In genomic region chr20:44017905-44018683, GRCh38 we compare ENCODE assay signal across 9 cellular contexts.
DNase-seq lines count a peak whose midpoint lies in the region; ATAC-seq and TF ChIP-seq lines count a peak whose summit lies in the region.
"Had no signal": no experiment of that assay in that cellular context is flagged by ENCODE, and none has a peak within 500 bp of the region (broad histone marks: within the 10 kb centered on the region; RNA-seq: fewer than 3 reads in every experiment).

No MANE protein-coding gene starts in this region.

- H2AFZ ChIP-seq in neuronal stem cell (ENCODE audit: low read length) = no peak overlapping the region

- H3K27me3 ChIP-seq in neuronal stem cell (ENCODE audit: control insufficient read depth in 3 of 3, insufficient read depth in 3 of 3, low read depth in 1 of 3, low read length in 3 of 3) = no peaks in the 10 kb centered on the region

- H3K4ac ChIP-seq in neuronal stem cell (ENCODE audit: low read length) = no peak overlapping the region

- in situ Hi-C loops in GM13976 (cut with MboI; ENCODE audit: low sequenced_read_pairs, unreplicated experiment) = no loop called here

- TF ChIP-seq CTCF in GM13976 (IDR thresholded peaks at IDR 0.05; ENCODE audit: borderline replicate concordance, control extremely low read depth, extremely low read depth, insufficient read depth, missing control alignments) = no peak

- H3K18ac ChIP-seq in neuronal stem cell (ENCODE audit: low read length) = no peak overlapping the region

- no peak overlapping the region for H2BK12ac ChIP-seq in neuronal stem cell (ENCODE audit: low read length)

- H3K36me3 Mint-ChIP-seq in activated naive CD4-positive, alpha-beta T cell treated with anti-CD3 and anti-CD28 coated beads, Interleukin-2, amount 50 U/mL, for 24 hours = no peaks in the 10 kb centered on the region

- no peak overlapping the region for H3K9ac ChIP-seq in neuronal stem cell (ENCODE audit: low read depth, low read length, poor library complexity)

- WGBS in urinary bladder = 23% methylated on average over 14 of the region's 14 CpGs
- WGBS in neuronal stem cell (ENCODE audit: extremely low coverage in 2 of 2, insufficient read length in 2 of 2, insufficient replicate concordance in 1 of 2), 2 donors = no CpG with 5 or more reads among the region's 14 CpGs

- no peak overlapping the region for H3K4me3 ChIP-seq in urinary bladder (ENCODE audit: low read depth, low read length)
- no peak overlapping the region for H3K4me3 ChIP-seq in neuronal stem cell (ENCODE audit: low read length in 2 of 2)

- intact Hi-C loops in left cardiac atrium (cut with DNase I) = no loop called here

- no peak overlapping the region for H3K14ac ChIP-seq in neuronal stem cell (ENCODE audit: low read length)

- no peak overlapping the region for H4K8ac ChIP-seq in neuronal stem cell (ENCODE audit: low read depth, low read length)

- no peak overlapping the region for H2AK5ac ChIP-seq in neuronal stem cell (ENCODE audit: low read depth, low read length)

- H3K36me3 ChIP-seq in urinary bladder (ENCODE audit: insufficient read depth) (no peaks in the 10 kb centered on the region), neuronal stem cell (replicated peaks in 1 of 2; ENCODE audit: control insufficient read depth in 2 of 2, insufficient read depth in 2 of 2, low read length in 2 of 2) (no peaks in the 10 kb centered on the region)

- H3K9me3 ChIP-seq in neuronal stem cell (replicated peaks in 1 of 2; ENCODE audit: control insufficient read depth in 2 of 2, insufficient read depth in 1 of 2, low read depth in 1 of 2, low read length in 2 of 2) = no peaks in the 10 kb centered on the region

- H2BK15ac ChIP-seq in neuronal stem cell (ENCODE audit: low read length) = no peak overlapping the region

- H3K27ac ChIP-seq in urinary bladder (ENCODE audit: low read depth) (peak overlapping the region; percentile 26), neuronal stem cell (replicated peaks; ENCODE audit: low read length) (no peak overlapping the region)

- ATAC-seq in left cardiac atrium = peak; percentile 43 to 86
- no peak for ATAC-seq in HG02588 (IDR thresholded peaks at IDR 0.05; ENCODE audit: unreplicated experiment)

- H3K27ac Mint-ChIP-seq in activated naive CD4-positive, alpha-beta T cell treated with anti-CD3 and anti-CD28 coated beads, Interleukin-2, amount 50 U/mL, for 24 hours = peak overlapping the region; percentile 59
- H3K27ac Mint-ChIP-seq: B cell had no signal

- no peak overlapping the region for H3K4me3 Mint-ChIP-seq in activated naive CD4-positive, alpha-beta T cell treated with anti-CD3 and anti-CD28 coated beads, Interleukin-2, amount 50 U/mL, for 24 hours
- H3K4me3 Mint-ChIP-seq: B cell had no signal

- no peak overlapping the region for H3K4me2 ChIP-seq in neuronal stem cell (ENCODE audit: insufficient read depth, low read length, poor library complexity, severe bottlenecking)

- H3K4me1 ChIP-seq in urinary bladder (ENCODE audit: insufficient read depth) (peaks cover 4% of the 10 kb centered on the region), neuronal stem cell (ENCODE audit: control insufficient read depth in 2 of 2, insufficient read depth in 1 of 2, low read depth in 1 of 2, low read length in 2 of 2) (peaks cover 0 to 7% of the 10 kb centered on the region in 2 donors)

- H2BK5ac ChIP-seq in neuronal stem cell (ENCODE audit: low read length) = no peak overlapping the region

- DNase-seq in activated naive CD4-positive, alpha-beta T cell treated with anti-CD3 and anti-CD28 coated beads, Interleukin-2, amount 50 U/mL, for 16 hours = no peak
- DNase-seq in SHP77 (lab: John Stamatoyannopoulos, UW) (peak; percentile 96 to 97), left cardiac atrium (peak; percentile 45), neuronal stem cell (ENCODE audit: low spot score) (no peak), GM13976 (ENCODE audit: low spot score) (no peak)

- no peak overlapping the region for H4K91ac ChIP-seq in neuronal stem cell (ENCODE audit: low read depth, low read length, poor library complexity)

- no peak overlapping the region for H2BK120ac ChIP-seq in neuronal stem cell (ENCODE audit: low read depth, low read length)

- H3K4me1 Mint-ChIP-seq in activated naive CD4-positive, alpha-beta T cell treated with anti-CD3 and anti-CD28 coated beads, Interleukin-2, amount 50 U/mL, for 24 hours = peaks cover 48% of the 10 kb centered on the region

- H3K27me3 Mint-ChIP-seq in activated naive CD4-positive, alpha-beta T cell treated with anti-CD3 and anti-CD28 coated beads, Interleukin-2, amount 50 U/mL, for 24 hours = no peaks in the 10 kb centered on the region
- H3K27me3 Mint-ChIP-seq: B cell had no signal

- H3K9me3 Mint-ChIP-seq in activated naive CD4-positive, alpha-beta T cell treated with anti-CD3 and anti-CD28 coated beads, Interleukin-2, amount 50 U/mL, for 24 hours = no peaks in the 10 kb centered on the region

- no peaks in the 10 kb centered on the region for H3K79me1 ChIP-seq in neuronal stem cell (ENCODE audit: low read depth, low read length)

- no peak overlapping the region for H3K23ac ChIP-seq in neuronal stem cell (ENCODE audit: low read depth, low read length, poor library complexity)

Comparison
In these comparisons a context has a peak if more than half of its experiments do, and no peak if none do; other contexts are left out.
1. DNase-seq: peak in SHP77 (2 of 2) and left cardiac atrium (single experiment); none in activated naive CD4-positive, alpha-beta T cell treated with anti-CD3 and anti-CD28 coated beads, Interleukin-2, amount 50 U/mL, for 16 hours (single experiment), neuronal stem cell (single experiment) and GM13976 (single experiment).